In genomic region chr12:4290011-4290790, GRCh38 we compare ENCODE assay signal across 10 cellular contexts. TPM values are rescaled to one million over a fixed set of nuclear protein-coding genes. Genes with fewer than 3 reads are reported as not detected.
DNase-seq lines count a peak whose midpoint lies in the region; ATAC-seq and TF ChIP-seq lines count a peak whose summit lies in the region.
"Had no signal": no experiment of that assay in that cellular context is flagged by ENCODE, and none has a peak within 500 bp of the region (broad histone marks: within the 10 kb centered on the region; RNA-seq: fewer than 3 reads in every experiment).

No MANE protein-coding gene starts in this region.

- POLR2A ChIA-PET in naive thymus-derived CD8-positive, alpha-beta T cell (lab: Charles Lee) = interaction anchor here (1.0 to 1.6 kb wide), 2 partner anchors 21 to 32 kb away, joined by 3 to 4 read pairs; no protein-coding TSS in a partner anchor

- TF ChIP-seq EP300 in transverse colon (IDR thresholded peaks at IDR 0.05; ENCODE audit: low read depth) = no peak

- DNase-seq in Right ventricle myocardium inferior (ENCODE audit: missing footprints) (peak; percentile 40), left cardiac atrium (no peak), transverse colon (no peak), hepatocyte (ENCODE audit: low spot score) (no peak), NCI-H146 (lab: John Stamatoyannopoulos, UW) (no peak), SIG-M5 treated with dmso at 0.1 percent for 504 hours (lab: John Stamatoyannopoulos, UW; ENCODE audit: unreplicated experiment) (no peak)
- DNase-seq in naive thymus-derived CD8-positive, alpha-beta T cell = no peak
- DNase-seq: NCI-H2029, T-helper 2 cell had no signal

- intact Hi-C loops in Right ventricle myocardium inferior (cut with DNase I) (no loop called here), left cardiac atrium (cut with DNase I) (no loop called here), transverse colon (cut with DNase I; ENCODE audit: low total_unique reads) (no loop called here)

- peak overlapping the region in 9 of 10 donors; percentile 37 to 92 (median 72) for H3K27ac Mint-ChIP-seq in naive thymus-derived CD8-positive, alpha-beta T cell

- 78 to 85% methylated on average over 8 to 28 of the region's 28 CpGs for WGBS in transverse colon (ENCODE audit: low coverage in 1 of 2), 2 donors
- WGBS in hepatocyte (ENCODE audit: low lambda C conversion rate, missing lambda C conversion rate) = 87% methylated on average over 28 of the region's 28 CpGs

- peaks cover 100% of the 10 kb centered on the region for H4K20me1 ChIP-seq in hepatocyte (ENCODE audit: insufficient read depth, poor library complexity, severe bottlenecking)

- H3K27me3 ChIP-seq in transverse colon (no peaks in the 10 kb centered on the region), hepatocyte (no peaks in the 10 kb centered on the region)

- H3K4me3 ChIP-seq in transverse colon (no peak overlapping the region), hepatocyte (no peak overlapping the region)

- H3K36me3 Mint-ChIP-seq in naive thymus-derived CD8-positive, alpha-beta T cell = peaks cover 0 to 96% (median 17%) of the 10 kb centered on the region in 3 donors

- no peaks in the 10 kb centered on the region for H3K9me2 ChIP-seq in hepatocyte (replicated peaks; ENCODE audit: insufficient read depth)

- ATAC-seq in Right ventricle myocardium inferior = no peak
- ATAC-seq in left cardiac atrium = no peak
- ATAC-seq in naive thymus-derived CD8-positive, alpha-beta T cell = no peak

- peaks cover 67 to 96% (median 95%) of the 10 kb centered on the region in 4 donors for H3K4me1 Mint-ChIP-seq in naive thymus-derived CD8-positive, alpha-beta T cell

- H3K4me2 ChIP-seq in hepatocyte = no peak overlapping the region

- peak overlapping the region in 1 of 10 donors; percentile 2 for H3K4me3 Mint-ChIP-seq in naive thymus-derived CD8-positive, alpha-beta T cell

- H3K27ac ChIP-seq in angular gyrus (ENCODE audit: low read depth, low read length) = peak overlapping the region; percentile 57
- H3K27ac ChIP-seq in transverse colon = peak overlapping the region; percentile 68 to 74 (median 69)
- no peak overlapping the region for H3K27ac ChIP-seq in hepatocyte

- H3K4me1 ChIP-seq in transverse colon = peaks cover 22 to 75% (median 46%) of the 10 kb centered on the region in 4 donors
- peaks cover 3% of the 10 kb centered on the region for H3K4me1 ChIP-seq in hepatocyte (ENCODE audit: insufficient read depth)

- H3K36me3 ChIP-seq in transverse colon = peaks cover 0 to 21% (median 3%) of the 10 kb centered on the region in 4 donors
- H3K36me3 ChIP-seq in hepatocyte (replicated peaks; ENCODE audit: insufficient read depth, low read depth) = no peaks in the 10 kb centered on the region

- in situ Hi-C loops in transverse colon (cut with MboI; ENCODE audit: low pct_ligation_motif_present in 1 of 4, low pct_unique_long_range_greater_than_20kb in 1 of 4, low sequenced_read_pairs in 3 of 4) = loop anchor here in 2 of 4 donors (25.0 kb wide), 2 partner anchors 178 to 403 kb away; no protein-coding TSS in a partner anchor

- peaks cover 97% of the 10 kb centered on the region for H3K79me2 ChIP-seq in hepatocyte

- TF ChIP-seq POLR2A in transverse colon (IDR thresholded peaks at IDR 0.05) = no peak

- TF ChIP-seq CTCF in transverse colon (IDR thresholded peaks at IDR 0.05) (no peak), hepatocyte (IDR thresholded peaks at IDR 0.05; ENCODE audit: poor library complexity) (no peak)

- H2AFZ ChIP-seq in hepatocyte = no peak overlapping the region

- H3K9me3 ChIP-seq in transverse colon = no peaks in the 10 kb centered on the region
- no peaks in the 10 kb centered on the region for H3K9me3 ChIP-seq in hepatocyte (ENCODE audit: low read depth)

- no peaks in the 10 kb centered on the region for H3K9me3 Mint-ChIP-seq in naive thymus-derived CD8-positive, alpha-beta T cell

- H3K27me3 Mint-ChIP-seq in naive thymus-derived CD8-positive, alpha-beta T cell = no peaks in the 10 kb centered on the region

RNA-seq across cellular contexts. Expression of gene CCND2, which starts 16.6 kb away (rescaled TPM):
- 214 TPM for total RNA-seq in Right ventricle myocardium inferior
- 100 to 1,000 TPM; 170 to 202 TPM for total RNA-seq in left cardiac atrium
- 10 to 100 TPM; 89.3 to 93.3 TPM for total RNA-seq in naive thymus-derived CD8-positive, alpha-beta T cell
- 10 to 100 TPM; 69.3 to 94.1 (median 84.9) TPM for polyA plus RNA-seq in naive thymus-derived CD8-positive, alpha-beta T cell
- 100 to 1,000 TPM in 1 of 4 donors, 10 to 100 TPM in 3; 32.9 to 132 (median 58.8) TPM for total RNA-seq in transverse colon
- total RNA-seq in hepatocyte = 232 and 250 TPM in 2 replicates
- 131 and 157 TPM in 2 replicates for polyA plus RNA-seq in hepatocyte

RNA-seq across cellular contexts. Expression of gene TIGAR, which starts 30.8 kb away (rescaled TPM):
- total RNA-seq in Right ventricle myocardium inferior (16.5 TPM), left cardiac atrium (10 to 100 TPM in 1 of 2 donors, 1 to 10 TPM in 1; 9.7 to 14.0 TPM), transverse colon (10 to 100 TPM in 1 of 4 donors, 1 to 10 TPM in 3; 2.6 to 26.6 (median 4.4) TPM), hepatocyte (6.9 and 7.9 TPM in 2 replicates)
- total RNA-seq in naive thymus-derived CD8-positive, alpha-beta T cell = 10 to 100 TPM; 10.6 to 14.0 TPM
- 1 to 10 TPM; 2.1 to 4.2 (median 2.5) TPM for polyA plus RNA-seq in naive thymus-derived CD8-positive, alpha-beta T cell
- polyA plus RNA-seq in hepatocyte = 9.8 and 12.3 TPM in 2 replicates
